Comparison of ENCODE assay signal across 22 cellular contexts in the genomic region with DNA sequence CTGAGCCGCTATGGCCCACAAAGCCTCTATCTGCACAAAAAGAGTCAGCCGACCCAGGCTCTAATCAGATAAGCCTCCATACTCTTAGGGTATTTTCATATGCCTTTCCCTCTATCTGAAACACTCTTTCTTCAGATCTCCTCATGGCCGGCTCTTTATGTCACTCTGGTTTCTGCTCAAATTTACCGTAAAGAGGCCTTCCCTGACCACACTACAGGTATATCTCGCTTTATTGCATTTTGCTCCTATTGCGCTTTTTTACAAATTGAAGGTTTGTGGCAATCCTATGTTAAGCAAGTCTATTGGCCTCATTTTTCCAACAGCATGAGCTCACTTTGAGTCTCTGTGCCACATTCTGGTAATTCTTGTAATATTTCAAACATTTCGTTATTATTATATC. TPM values are rescaled to one million over a fixed set of nuclear protein-coding genes. Genes with fewer than 3 reads are reported as not detected.
DNase-seq lines count a peak whose midpoint lies in the region; ATAC-seq, FAIRE-seq and TF ChIP-seq lines count a peak whose summit lies in the region.
"Had no signal": no experiment of that assay in that cellular context is flagged by ENCODE, and none has a peak within 500 bp of the region (broad histone marks: within the 10 kb centered on the region; RNA-seq: fewer than 3 reads in every experiment).

No MANE protein-coding gene starts in this region.

- H3K4me3 ChIP-seq in Caco-2 (ENCODE audit: low read depth, low read length) (no peak overlapping the region), H1 (ENCODE audit: extremely low read depth in 1 of 4, insufficient read depth in 2 of 4, low read depth in 3 of 4, low read length in 4 of 4) (no peak overlapping the region), upper lobe of left lung (no peak overlapping the region), neuronal stem cell (ENCODE audit: low read length in 2 of 2) (no peak overlapping the region)
- H3K4me3 ChIP-seq: HAP-1 had no signal

- H2AFZ ChIP-seq in H1 (ENCODE audit: low read length) (no peak overlapping the region), neuronal stem cell (ENCODE audit: low read length) (no peak overlapping the region)

- WGBS in H1 (ENCODE audit: extremely low coverage in 1 of 2, insufficient coverage in 1 of 2, insufficient read length in 1 of 2, insufficient replicate concordance in 2 of 2, low coverage in 1 of 2, low lambda C conversion rate in 2 of 2, missing lambda C conversion rate in 1 of 2), 2 experiments = 92% methylated on average over 7 of the region's 7 CpGs; no CpG with 5 or more reads in 1 of the 2 experiments
- WGBS in upper lobe of left lung, 2 donors = 91 to 94% methylated on average over 7 of the region's 7 CpGs
- whole genome bisulfite sequencing in neuronal stem cell (ENCODE audit: extremely low coverage in 2 of 2, insufficient read length in 2 of 2, insufficient replicate concordance in 1 of 2), 2 donors = no CpG with 5 or more reads among the region's 7 CpGs

- no peak overlapping the region for H4K5ac ChIP-seq in H1 (ENCODE audit: insufficient read length, low read depth, low read length)

- no TSS peak for BruUV-seq in Caco-2 (replicated peaks; lab: Mats Ljungman, UMichigan)

- H3K56ac ChIP-seq in H1 (replicated peaks; ENCODE audit: insufficient read length, low read depth, low read length) = peak overlapping the region; percentile 16

- H3K27ac Mint-ChIP-seq in Caco-2 (ENCODE audit: unreplicated experiment) (peak overlapping the region; percentile 6), T-helper 17 cell (no peak overlapping the region)
- H3K27ac Mint-ChIP-seq: CD4-positive, alpha-beta T cell; CD8-positive, alpha-beta memory T cell; HFFc6 had no signal

- H3K36me3 Mint-ChIP-seq in Caco-2 (ENCODE audit: insufficient read depth, unreplicated experiment) (peaks cover 43% of the 10 kb centered on the region), T-helper 17 cell (ENCODE audit: low read depth) (peaks cover 2% of the 10 kb centered on the region)
- H3K36me3 Mint-ChIP-seq: CD14-positive monocyte; CD8-positive, alpha-beta memory T cell had no signal

- TF ChIP-seq RAD21 in H1 (IDR thresholded peaks at IDR 0.05 in 1 of 2, conservative IDR thresholded peaks at IDR 0.05 in 1 of 2; ENCODE audit: low read depth in 2 of 2, low read length in 2 of 2) = no peak

- H3K4me3 Mint-ChIP-seq in Caco-2 (ENCODE audit: unreplicated experiment) = no peak overlapping the region
- H3K4me3 Mint-ChIP-seq in T-helper 17 cell = no peak overlapping the region
- H3K4me3 Mint-ChIP-seq: CD14-positive monocyte; CD4-positive, alpha-beta T cell; CD8-positive, alpha-beta memory T cell; HFFc6 had no signal

- CTCF ChIA-PET in Caco-2 (lab: Charles Lee) = no interaction called here
- CTCF ChIA-PET in H1 (lab: Charles Lee; ENCODE audit: partially characterized antibody) = interaction anchor here (1.5 to 1.9 kb wide), 5 partner anchors 22 to 70 kb away, joined by 4 to 8 read pairs (median 6); a partner anchor contains a TSS

- H2BK120ac ChIP-seq in H1 (replicated peaks; ENCODE audit: low read depth, low read length) = peak overlapping the region; percentile 33
- H2BK120ac ChIP-seq in neuronal stem cell (ENCODE audit: low read depth, low read length) = no peak overlapping the region

- H3K27ac ChIP-seq in H1 (ENCODE audit: low read depth, low read length) (no peak overlapping the region), upper lobe of left lung (no peak overlapping the region), neuronal stem cell (replicated peaks; ENCODE audit: low read length) (no peak overlapping the region)

- peak overlapping the region; percentile 4; the same call in 1 of the 2 replicates for H2BK20ac ChIP-seq in H1 (ENCODE audit: low read length)

- no peak for FAIRE-seq in H1 (lab: Jason Lieb, UNC)
- FAIRE-seq: GM12891, GM18507 had no signal

- H3K23me2 ChIP-seq in H1 (ENCODE audit: low read depth, low read length) = no peaks in the 10 kb centered on the region

- POLR2A ChIA-PET in Caco-2 (lab: Charles Lee) = no interaction called here
- POLR2A ChIA-PET in H1 (lab: Charles Lee; ENCODE audit: partially characterized antibody) = interaction anchor here (1.0 to 3.0 kb wide), 8 partner anchors 9 to 71 kb away, joined by 3 to 10 read pairs (median 4); a partner anchor contains a TSS

- H2AK5ac ChIP-seq in H1 (ENCODE audit: low read depth, low read length) = no peak overlapping the region
- no peak overlapping the region for H2AK5ac ChIP-seq in neuronal stem cell (ENCODE audit: low read depth, low read length)

- H2BK12ac ChIP-seq in H1 (ENCODE audit: low read depth, low read length) (peak overlapping the region; percentile 18; the same call in 1 of the 2 replicates), neuronal stem cell (ENCODE audit: low read length) (no peak overlapping the region)

- H3K27me3 ChIP-seq in Caco-2 (replicated peaks; ENCODE audit: control insufficient read depth, insufficient read depth, low read length) = no peaks in the 10 kb centered on the region
- H3K27me3 ChIP-seq in H1 (replicated peaks in 1 of 4; ENCODE audit: control insufficient read depth in 3 of 4, extremely low read depth in 1 of 4, insufficient read depth in 3 of 4, low read length in 3 of 4) = no peaks in the 10 kb centered on the region
- no peaks in the 10 kb centered on the region for H3K27me3 ChIP-seq in upper lobe of left lung
- H3K27me3 ChIP-seq in neuronal stem cell (ENCODE audit: control insufficient read depth in 3 of 3, insufficient read depth in 3 of 3, low read depth in 1 of 3, low read length in 3 of 3) = no peaks in the 10 kb centered on the region

- ATAC-seq in T-helper 17 cell (no peak), upper lobe of left lung (ENCODE audit: low FRiP score in 2 of 2) (no peak), GM18868 (IDR thresholded peaks at IDR 0.05; ENCODE audit: unreplicated experiment) (no peak)

- H3K4ac ChIP-seq in H1 (replicated peaks; ENCODE audit: insufficient read length, low read depth, low read length) = peak overlapping the region; percentile 69
- no peak overlapping the region for H3K4ac ChIP-seq in neuronal stem cell (ENCODE audit: low read length)

- H2BK15ac ChIP-seq in H1 (ENCODE audit: low read length) (no peak overlapping the region), neuronal stem cell (ENCODE audit: low read length) (no peak overlapping the region)

- H3K4me2 ChIP-seq in H1 (ENCODE audit: insufficient read depth in 1 of 2, low read depth in 2 of 2, low read length in 2 of 2) = no peak overlapping the region
- H3K4me2 ChIP-seq in neuronal stem cell (ENCODE audit: insufficient read depth, low read length, poor library complexity, severe bottlenecking) = no peak overlapping the region

- peaks cover 19% of the 10 kb centered on the region for H3K4me1 Mint-ChIP-seq in Caco-2 (ENCODE audit: low read depth, unreplicated experiment)
- peaks cover 6% of the 10 kb centered on the region for H3K4me1 Mint-ChIP-seq in T-helper 17 cell

- H3K18ac ChIP-seq in H1 (ENCODE audit: extremely low read depth, low read length) = no peak overlapping the region
- H3K18ac ChIP-seq in neuronal stem cell (ENCODE audit: low read length) = no peak overlapping the region

- no peak overlapping the region for H3K14ac ChIP-seq in H1 (ENCODE audit: insufficient read length)
- no peak overlapping the region for H3K14ac ChIP-seq in neuronal stem cell (ENCODE audit: low read length)

- intact Hi-C loops in Caco-2 (cut with micrococcal nuclease; ENCODE audit: unreplicated experiment) = no loop called here

- no peaks in the 10 kb centered on the region for H3K9me3 ChIP-seq in Caco-2
- no peaks in the 10 kb centered on the region; a peak in 1 of 4 replicates for H3K9me3 ChIP-seq in H1 (ENCODE audit: insufficient read depth in 2 of 2, low read depth in 1 of 2, low read length in 1 of 2)
- no peaks in the 10 kb centered on the region for H3K9me3 ChIP-seq in T-helper 17 cell (ENCODE audit: control insufficient read depth, low read length, poor library complexity, severe bottlenecking)
- no peaks in the 10 kb centered on the region for H3K9me3 ChIP-seq in upper lobe of left lung
- H3K9me3 ChIP-seq in neuronal stem cell (replicated peaks in 1 of 2; ENCODE audit: control insufficient read depth in 2 of 2, insufficient read depth in 1 of 2, low read depth in 1 of 2, low read length in 2 of 2) = no peaks in the 10 kb centered on the region
- H3K9me3 ChIP-seq: HAP-1 had no signal

- no peaks in the 10 kb centered on the region for H3K79me2 ChIP-seq in H1 (ENCODE audit: control insufficient read depth in 1 of 2, insufficient read depth in 2 of 2, low read length in 2 of 2)

- no peak overlapping the region for H4K8ac ChIP-seq in H1 (ENCODE audit: extremely low read depth, insufficient read depth, low read length)
- H4K8ac ChIP-seq in neuronal stem cell (ENCODE audit: low read depth, low read length) = no peak overlapping the region

- TF ChIP-seq CTCF in Caco-2 (IDR thresholded peaks at IDR 0.05; ENCODE audit: insufficient read depth in 1 of 2, low read depth in 1 of 2, low read length in 1 of 2, severe bottlenecking in 1 of 2, unreplicated experiment in 1 of 2) (no peak), H1 (IDR thresholded peaks at IDR 0.05; ENCODE audit: control extremely low read depth in 1 of 3, insufficient read depth in 1 of 3, low read depth in 1 of 3, low read length in 3 of 3) (no peak), upper lobe of left lung (IDR thresholded peaks at IDR 0.05) (no peak)

- peaks cover 4% of the 10 kb centered on the region for H3K36me3 ChIP-seq in Caco-2 (ENCODE audit: control insufficient read depth, insufficient read depth, low read length)
- no peaks in the 10 kb centered on the region for H3K36me3 ChIP-seq in H1 (ENCODE audit: control insufficient read depth in 2 of 4, insufficient read depth in 4 of 4, low read length in 3 of 4)
- no peaks in the 10 kb centered on the region for H3K36me3 ChIP-seq in upper lobe of left lung
- no peaks in the 10 kb centered on the region for H3K36me3 ChIP-seq in neuronal stem cell (replicated peaks in 1 of 2; ENCODE audit: control insufficient read depth in 2 of 2, insufficient read depth in 2 of 2, low read length in 2 of 2)
- H3K36me3 ChIP-seq: HAP-1 had no signal

- DNase-seq in Caco-2 (no peak), OCI-M1 (lab: John Stamatoyannopoulos, UW) (peak; percentile 33), H1 (ENCODE audit: low read depth in 1 of 2, low spot score in 2 of 2) (no peak), T-helper 17 cell (no peak), upper lobe of left lung (no peak), neuronal stem cell (ENCODE audit: low spot score) (no peak)
- DNase-seq: Calu3; CD4-positive, alpha-beta T cell; CD8-positive, alpha-beta memory T cell; DMS53; DMS79 treated with DMSO at 0.1 percent for 48 hours; GF-D8; HFFc6 had no signal

- H3K27me3 Mint-ChIP-seq in Caco-2 (ENCODE audit: insufficient read depth, unreplicated experiment) (no peaks in the 10 kb centered on the region), T-helper 17 cell (peaks cover 24% of the 10 kb centered on the region)

- H3K9me3 Mint-ChIP-seq in Caco-2 (ENCODE audit: unreplicated experiment) = no peaks in the 10 kb centered on the region
- H3K9me3 Mint-ChIP-seq: CD4-positive, alpha-beta T cell; CD8-positive, alpha-beta memory T cell; HFFc6 had no signal

- no peaks in the 10 kb centered on the region for H3K79me1 ChIP-seq in H1 (ENCODE audit: low read depth, low read length)
- H3K79me1 ChIP-seq in neuronal stem cell (ENCODE audit: low read depth, low read length) = no peaks in the 10 kb centered on the region

- no peak overlapping the region for H3K9ac ChIP-seq in H1 (replicated peaks in 1 of 4; ENCODE audit: extremely low read depth in 1 of 4, low read depth in 3 of 4, low read length in 3 of 4)
- H3K9ac ChIP-seq in neuronal stem cell (ENCODE audit: low read depth, low read length, poor library complexity) = no peak overlapping the region

- H3K4me1 ChIP-seq in Caco-2 (peaks cover 23% of the 10 kb centered on the region), H1 (replicated peaks in 1 of 4; ENCODE audit: control insufficient read depth in 3 of 4, insufficient read depth in 4 of 4, low read length in 3 of 4) (peaks cover 0 to 8% (median 1%) of the 10 kb centered on the region in 4 experiments; a peak in 3 of 7 replicates), upper lobe of left lung (peaks cover 0 to 8% (median 0%) of the 10 kb centered on the region in 4 donors), neuronal stem cell (ENCODE audit: control insufficient read depth in 2 of 2, insufficient read depth in 1 of 2, low read depth in 1 of 2, low read length in 2 of 2) (peaks cover 0 to 5% of the 10 kb centered on the region in 2 donors)

- no peak for TF ChIP-seq POLR2A in H1 (IDR thresholded peaks at IDR 0.05; ENCODE audit: control extremely low read depth in 1 of 2, low read depth in 2 of 2, low read length in 2 of 2)
- no peak for TF ChIP-seq POLR2A in upper lobe of left lung (IDR thresholded peaks at IDR 0.05)

- H4K20me1 ChIP-seq in H1 (replicated peaks in 1 of 2; ENCODE audit: control insufficient read depth in 1 of 2, insufficient read depth in 2 of 2, low read length in 2 of 2) = no peaks in the 10 kb centered on the region

- peak overlapping the region; percentile 27 for H4K91ac ChIP-seq in H1 (replicated peaks; ENCODE audit: insufficient read length, low read length)
- H4K91ac ChIP-seq in neuronal stem cell (ENCODE audit: low read depth, low read length, poor library complexity) = no peak overlapping the region

- TF ChIP-seq EP300 in H1 (IDR thresholded peaks at IDR 0.05; ENCODE audit: borderline replicate concordance in 1 of 2, low read depth in 2 of 2, low read length in 2 of 2) = no peak
- no peak for TF ChIP-seq EP300 in upper lobe of left lung (IDR thresholded peaks at IDR 0.05)

- H3K23ac ChIP-seq in H1 (ENCODE audit: insufficient read length) = no peak overlapping the region
- H3K23ac ChIP-seq in neuronal stem cell (ENCODE audit: low read depth, low read length, poor library complexity) = no peak overlapping the region

- peak overlapping the region; percentile 3; the same call in 1 of the 2 replicates for H2BK5ac ChIP-seq in H1 (ENCODE audit: low read depth, low read length)
- no peak overlapping the region for H2BK5ac ChIP-seq in neuronal stem cell (ENCODE audit: low read length)

RNA-seq across cellular contexts. Expression of a gene that starts 8.0 kb away (rescaled TPM):
- total RNA-seq in Caco-2 (2022) = 129 and 141 TPM in 2 replicates
- total RNA-seq in H1 (2021; fragmentation: NEBNext Ultra II Directional; extraction: Animal tissue kit (Norgen Biotek cat#: 25700)) = 18.2 and 19.3 TPM in 2 replicates
- polyA plus RNA-seq in H1 (2011; rRNA removed) = 10.1 and 11.1 TPM in 2 replicates
- 10.7 TPM for polyA plus RNA-seq in H1 (2011; cell fraction: cytosol; rRNA removed)
- 6.0 TPM for polyA plus RNA-seq in H1 (2011; cell fraction: nucleus; rRNA removed)
- polyA plus RNA-seq in H1 (2012, experiment 1 of 2) = 9.0 to 20.2 TPM (median 14.2 TPM) in 4 replicates
- polyA plus RNA-seq in H1 (2012, experiment 2 of 2) = 6.3 TPM
- 9.7 TPM for polyA plus RNA-seq in H1 (2013, experiment 1 of 2)
- polyA plus RNA-seq in H1 (2013, experiment 2 of 2) = 8.7 TPM
- polyA minus RNA-seq in H1 (2011; rRNA and poly(A)+ RNA removed) = 10.8 and 15.7 TPM in 2 replicates
- polyA minus RNA-seq in H1 (2011; cell fraction: cytosol; rRNA and poly(A)+ RNA removed) = 15.4 TPM
- polyA minus RNA-seq in H1 (2011; cell fraction: nucleus; rRNA and poly(A)+ RNA removed) = 4.7 TPM
- total RNA-seq in T-helper 17 cell = 1 to 10 TPM in 1 of 2 donors, under 1 TPM in 1; 0.17 to 6.4 TPM
- 1 to 10 TPM in 1 of 6 donors, under 1 TPM in 1, not detected in 4; 0.17 to 3.2 TPM for total RNA-seq in upper lobe of left lung
- 0.77 TPM for polyA plus RNA-seq in neuronal stem cell (2013, experiment 1 of 2)
- 1.1 TPM for polyA plus RNA-seq in neuronal stem cell (2013, experiment 2 of 2)
- total RNA-seq: A172, Calu3, Daoy, G401 had no signal
- polyA plus RNA-seq: BJ; CD8-positive, alpha-beta memory T cell had no signal
